11 cellular contexts compared by ENCODE assay signal in the genomic region with DNA sequence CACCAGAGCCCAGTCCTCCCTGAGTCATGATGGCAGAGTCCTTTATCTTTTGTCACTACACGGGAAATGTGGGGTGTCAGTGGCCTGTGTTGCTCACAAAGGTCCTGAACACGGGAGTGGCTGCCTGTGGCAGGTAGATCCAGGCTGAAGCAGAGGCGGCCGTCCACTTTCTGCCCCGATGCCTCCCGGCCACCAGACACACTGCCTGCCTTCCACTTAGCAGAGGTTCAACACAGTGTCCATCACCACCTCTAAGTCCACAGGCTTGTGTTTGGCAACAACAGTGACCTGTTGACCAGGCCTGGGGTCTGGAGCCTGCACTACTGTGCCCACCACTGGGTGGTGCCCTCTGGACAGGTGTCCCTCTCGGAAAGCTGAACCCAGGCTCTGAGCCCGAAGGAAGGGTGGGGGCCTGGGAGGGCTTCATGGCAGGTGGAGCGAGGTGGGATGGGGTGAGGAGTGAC. TPM values are rescaled to one million over a fixed set of nuclear protein-coding genes. Genes with fewer than 3 reads are reported as not detected.
DNase-seq lines count a peak whose midpoint lies in the region; ATAC-seq and TF ChIP-seq lines count a peak whose summit lies in the region.
"Had no signal": no experiment of that assay in that cellular context is flagged by ENCODE, and none has a peak within 500 bp of the region (broad histone marks: within the 10 kb centered on the region; RNA-seq: fewer than 3 reads in every experiment).

No MANE protein-coding gene starts in this region.

- no peaks in the 10 kb centered on the region for H3K36me3 Mint-ChIP-seq in activated CD4-positive, alpha-beta T cell treated with anti-CD3 and anti-CD28 coated beads, Interleukin-2, amount 10 ng/mL, durations not matched to agents 7 days and 5 days (ENCODE audit: low read depth)
- H3K36me3 Mint-ChIP-seq: activated CD4-positive, alpha-beta memory T cell treated with anti-CD3 and anti-CD28 coated beads for 36 hours had no signal

- ATAC-seq in GM18511 (IDR thresholded peaks at IDR 0.05; ENCODE audit: unreplicated experiment) (no peak), GM19463 (IDR thresholded peaks at IDR 0.05; ENCODE audit: unreplicated experiment) (no peak)

- POLR2A ChIA-PET in activated CD4-positive, alpha-beta T cell treated with anti-CD3 and anti-CD28 coated beads, Interleukin-2, amount 10 ng/mL, durations not matched to agents 7 days and 5 days (lab: Charles Lee), result no interaction called here

- H3K27ac Mint-ChIP-seq in activated CD4-positive, alpha-beta T cell treated with anti-CD3 and anti-CD28 coated beads, Interleukin-2, amount 10 ng/mL, durations not matched to agents 7 days and 5 days, result no peak overlapping the region
- H3K27ac Mint-ChIP-seq: activated CD4-positive, alpha-beta memory T cell treated with anti-CD3 and anti-CD28 coated beads for 36 hours had no signal

- peaks cover 1% of the 10 kb centered on the region for H3K4me1 Mint-ChIP-seq in activated CD4-positive, alpha-beta T cell treated with anti-CD3 and anti-CD28 coated beads, Interleukin-2, amount 10 ng/mL, durations not matched to agents 7 days and 5 days

- CTCF ChIA-PET in activated CD4-positive, alpha-beta T cell treated with anti-CD3 and anti-CD28 coated beads, Interleukin-2, amount 10 ng/mL, durations not matched to agents 7 days and 5 days (lab: Charles Lee), result no interaction called here

- peak; percentile 41; the same call in 1 of the 2 replicates for TF ChIP-seq CTCF in LNCaP clone FGC (IDR thresholded peaks at IDR 0.05; ENCODE audit: control insufficient read depth, extremely low read depth, insufficient read depth)

- no peak overlapping the region for H3K4me3 Mint-ChIP-seq in activated CD4-positive, alpha-beta T cell treated with anti-CD3 and anti-CD28 coated beads, Interleukin-2, amount 10 ng/mL, durations not matched to agents 7 days and 5 days
- H3K4me3 Mint-ChIP-seq: activated CD4-positive, alpha-beta memory T cell treated with anti-CD3 and anti-CD28 coated beads for 36 hours had no signal

- peaks cover 17% of the 10 kb centered on the region for H3K27me3 Mint-ChIP-seq in activated CD4-positive, alpha-beta T cell treated with anti-CD3 and anti-CD28 coated beads, Interleukin-2, amount 10 ng/mL, durations not matched to agents 7 days and 5 days

- DNase-seq in ELF-1 (ENCODE audit: low read depth, low spot score) (peak; percentile 26), LNCaP clone FGC (ENCODE audit: low read depth) (no peak), dermis microvascular lymphatic vessel endothelial cell (ENCODE audit: low read depth in 2 of 2) (peak; percentile 16 to 36), mesenteric fat pad (ENCODE audit: low spot score) (peak; percentile 82), NCI-H187 (lab: John Stamatoyannopoulos, UW) (no peak)
- DNase-seq in activated CD4-positive, alpha-beta T cell treated with anti-CD3 and anti-CD28 coated beads, Interleukin-2, amount 10 ng/mL, durations not matched to agents 7 days and 5 days, result no peak
- DNase-seq: activated CD4-positive, alpha-beta memory T cell treated with anti-CD3 and anti-CD28 coated beads for 36 hours; occipital lobe had no signal

- no peak overlapping the region for H3K4me3 ChIP-seq in LNCaP clone FGC (ENCODE audit: low read depth, low read length)
- H3K4me3 ChIP-seq: cardiac muscle cell had no signal

- no peaks in the 10 kb centered on the region for H3K9me3 Mint-ChIP-seq in activated CD4-positive, alpha-beta T cell treated with anti-CD3 and anti-CD28 coated beads, Interleukin-2, amount 10 ng/mL, durations not matched to agents 7 days and 5 days
- H3K9me3 Mint-ChIP-seq: activated CD4-positive, alpha-beta memory T cell treated with anti-CD3 and anti-CD28 coated beads for 36 hours had no signal

RNA-seq across cellular contexts. Expression of a gene that starts 49.9 kb away (rescaled TPM):
- 0.13 TPM in 2 replicates for total RNA-seq in dermis microvascular lymphatic vessel endothelial cell
- 1.2 TPM for total RNA-seq in mesenteric fat pad
- not detected for total RNA-seq in activated CD4-positive, alpha-beta T cell treated with anti-CD3 and anti-CD28 coated beads, Interleukin-2, amount 10 ng/mL, durations not matched to agents 7 days and 5 days

Comparison
In these comparisons a context has a peak if more than half of its experiments do, and no peak if none do; other contexts are left out.
1. DNase-seq: peak in ELF-1 (single experiment), dermis microvascular lymphatic vessel endothelial cell (2 of 2) and mesenteric fat pad (single experiment); none in LNCaP clone FGC (single experiment), NCI-H187 (0 of 2) and activated CD4-positive, alpha-beta T cell treated with anti-CD3 and anti-CD28 coated beads, Interleukin-2, amount 10 ng/mL, durations not matched to agents 7 days and 5 days (single experiment).